21 cellular contexts compared by ENCODE assay signal in the genomic region with DNA sequence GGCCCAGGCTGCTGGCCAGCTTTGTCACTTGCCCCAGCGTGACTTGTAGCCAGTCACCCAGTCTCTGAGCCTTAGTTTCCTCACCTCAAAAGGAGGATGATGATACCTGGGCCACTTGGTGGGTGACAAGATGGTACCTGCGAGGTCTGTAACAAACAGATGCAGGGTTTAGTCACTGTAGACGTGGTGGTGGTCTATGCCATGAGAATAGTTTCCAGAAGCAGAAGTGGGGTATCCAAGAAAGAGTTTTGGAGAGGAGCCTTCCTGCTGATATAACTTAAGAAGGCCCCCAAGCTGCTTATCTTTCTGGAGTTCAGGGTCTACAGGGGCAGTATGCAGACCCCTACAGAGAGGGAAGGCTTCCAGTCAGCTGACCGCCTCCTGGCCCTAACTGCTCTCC. TPM values are rescaled to one million over a fixed set of nuclear protein-coding genes. Genes with fewer than 3 reads are reported as not detected.
DNase-seq lines count a peak whose midpoint lies in the region; ATAC-seq and TF ChIP-seq lines count a peak whose summit lies in the region.
"Had no signal": no experiment of that assay in that cellular context is flagged by ENCODE, and none has a peak within 500 bp of the region (broad histone marks: within the 10 kb centered on the region; RNA-seq: fewer than 3 reads in every experiment).

No MANE protein-coding gene starts in this region.

- no peak overlapping the region for H3K4me3 Mint-ChIP-seq in nephron progenitor cell
- no peak overlapping the region for H3K4me3 Mint-ChIP-seq in activated CD8-positive, alpha-beta T cell treated with anti-CD3 and anti-CD28 coated beads for 36 hours
- no peak overlapping the region for H3K4me3 Mint-ChIP-seq in activated CD4-positive, alpha-beta T cell treated with anti-CD3 and anti-CD28 coated beads, Interleukin-2, amount 10 ng/mL, durations not matched to agents 7 days and 5 days
- H3K4me3 Mint-ChIP-seq: H9 had no signal

- H3K27ac ChIP-seq in colonic mucosa (peak overlapping the region; percentile 66), gastroesophageal sphincter (peak overlapping the region; percentile 71 to 97 (median 94)), muscle layer of duodenum (ENCODE audit: low read length) (peak overlapping the region; percentile 72)

- CTCF ChIA-PET in activated CD8-positive, alpha-beta T cell treated with anti-CD3 and anti-CD28 coated beads for 36 hours (lab: Charles Lee): interaction anchor here (0.6 to 3.8 kb wide), 4 partner anchors 10 to 588 kb away, joined by 3 to 22 read pairs (median 4); no protein-coding TSS in a partner anchor
- CTCF ChIA-PET in activated CD4-positive, alpha-beta T cell treated with anti-CD3 and anti-CD28 coated beads, Interleukin-2, amount 10 ng/mL, durations not matched to agents 7 days and 5 days (lab: Charles Lee): interaction anchor here (1.3 to 1.8 kb wide), 2 partner anchors 10 to 11 kb away, joined by 3 to 6 read pairs; no protein-coding TSS in a partner anchor

- H3K4me1 ChIP-seq in colonic mucosa: peaks cover 3% of the 10 kb centered on the region
- H3K4me1 ChIP-seq in gastroesophageal sphincter: peaks cover 0 to 92% (median 21%) of the 10 kb centered on the region in 3 donors
- peaks cover 0 to 46% of the 10 kb centered on the region in 2 donors for H3K4me1 ChIP-seq in muscle layer of duodenum (ENCODE audit: control insufficient read depth in 1 of 2, insufficient read depth in 2 of 2, low read length in 2 of 2)

- peaks cover 41% of the 10 kb centered on the region for H3K4me1 Mint-ChIP-seq in nephron progenitor cell
- peaks cover 17% of the 10 kb centered on the region for H3K4me1 Mint-ChIP-seq in activated CD8-positive, alpha-beta T cell treated with anti-CD3 and anti-CD28 coated beads for 36 hours (ENCODE audit: low read depth)
- H3K4me1 Mint-ChIP-seq in activated CD4-positive, alpha-beta T cell treated with anti-CD3 and anti-CD28 coated beads, Interleukin-2, amount 10 ng/mL, durations not matched to agents 7 days and 5 days: peaks cover 27% of the 10 kb centered on the region

- WGBS in gastroesophageal sphincter (ENCODE audit: low coverage in 1 of 2), 2 donors: 69 to 75% methylated on average over 2 of the region's 4 CpGs

- no peak for ATAC-seq in gastroesophageal sphincter
- ATAC-seq in activated CD8-positive, alpha-beta T cell treated with anti-CD3 and anti-CD28 coated beads for 36 hours: no peak

- H3K36me3 ChIP-seq in colonic mucosa (no peaks in the 10 kb centered on the region), gastroesophageal sphincter (no peaks in the 10 kb centered on the region), muscle layer of duodenum (ENCODE audit: control insufficient read depth in 1 of 2, insufficient read depth in 2 of 2, low read length in 2 of 2) (no peaks in the 10 kb centered on the region)

- no peaks in the 10 kb centered on the region for H3K9me3 Mint-ChIP-seq in nephron progenitor cell
- H3K9me3 Mint-ChIP-seq in activated CD8-positive, alpha-beta T cell treated with anti-CD3 and anti-CD28 coated beads for 36 hours: no peaks in the 10 kb centered on the region
- no peaks in the 10 kb centered on the region for H3K9me3 Mint-ChIP-seq in activated CD4-positive, alpha-beta T cell treated with anti-CD3 and anti-CD28 coated beads, Interleukin-2, amount 10 ng/mL, durations not matched to agents 7 days and 5 days

- no peak overlapping the region for H3K4me3 ChIP-seq in colonic mucosa
- peak overlapping the region in 1 of 2 donors; percentile 85 for H3K4me3 ChIP-seq in gastroesophageal sphincter
- H3K4me3 ChIP-seq in muscle layer of duodenum (ENCODE audit: low read depth in 1 of 2, low read length in 2 of 2): no peak overlapping the region

- H3K27me3 Mint-ChIP-seq in nephron progenitor cell (ENCODE audit: low read depth, poor library complexity): peaks cover 94% of the 10 kb centered on the region
- H3K27me3 Mint-ChIP-seq in activated CD8-positive, alpha-beta T cell treated with anti-CD3 and anti-CD28 coated beads for 36 hours: peaks cover 64% of the 10 kb centered on the region
- H3K27me3 Mint-ChIP-seq in activated CD4-positive, alpha-beta T cell treated with anti-CD3 and anti-CD28 coated beads, Interleukin-2, amount 10 ng/mL, durations not matched to agents 7 days and 5 days: peaks cover 70% of the 10 kb centered on the region

- no peak overlapping the region for H3K27ac Mint-ChIP-seq in nephron progenitor cell
- no peak overlapping the region for H3K27ac Mint-ChIP-seq in activated CD8-positive, alpha-beta T cell treated with anti-CD3 and anti-CD28 coated beads for 36 hours
- no peak overlapping the region for H3K27ac Mint-ChIP-seq in activated CD4-positive, alpha-beta T cell treated with anti-CD3 and anti-CD28 coated beads, Interleukin-2, amount 10 ng/mL, durations not matched to agents 7 days and 5 days
- H3K27ac Mint-ChIP-seq: H9 had no signal

- intact Hi-C loops in colonic mucosa (cut with DNase I): no loop called here
- intact Hi-C loops in activated CD8-positive, alpha-beta T cell treated with anti-CD3 and anti-CD28 coated beads for 36 hours (cut with micrococcal nuclease): no loop called here

- peaks cover 87% of the 10 kb centered on the region for H3K27me3 ChIP-seq in colonic mucosa
- H3K27me3 ChIP-seq in gastroesophageal sphincter: peaks cover 62% of the 10 kb centered on the region
- H3K27me3 ChIP-seq in muscle layer of duodenum (ENCODE audit: low read depth, low read length): peaks cover 41% of the 10 kb centered on the region

- TF ChIP-seq POLR2A in gastroesophageal sphincter (IDR thresholded peaks at IDR 0.05): no peak

- DNase-seq in colonic mucosa: no peak
- DNase-seq in nephron progenitor cell: no peak
- DNase-seq in NCI-H2171 (lab: John Stamatoyannopoulos, UW): no peak
- DNase-seq in activated CD8-positive, alpha-beta T cell treated with anti-CD3 and anti-CD28 coated beads for 36 hours: no peak
- no peak for DNase-seq in activated CD4-positive, alpha-beta T cell treated with anti-CD3 and anti-CD28 coated beads, Interleukin-2, amount 10 ng/mL, durations not matched to agents 7 days and 5 days
- DNase-seq: ACHN, C1 segment of cervical spinal cord, DMS79 treated with DMSO at 0.1 percent for 48 hours, H9, NCI-H1048, NCI-H1436, NCI-H2029 treated with DMSO at 0.1 percent for 48 hours, NCI-H2171 treated with DMSO at 0.1 percent for 48 hours, NCI-H446 treated with DMSO at 0.1 percent for 48 hours, NCI-H774, OCI-M1, Right ventricle myocardium superior, SK-N-SH had no signal

- no peak overlapping the region for H3K9ac ChIP-seq in colonic mucosa (ENCODE audit: low read depth in 2 of 2, low read length in 2 of 2)
- H3K9ac ChIP-seq: SK-N-SH had no signal

- no peak for TF ChIP-seq EP300 in gastroesophageal sphincter (IDR thresholded peaks at IDR 0.05)

- TF ChIP-seq CTCF in colonic mucosa (IDR thresholded peaks at IDR 0.05) (no peak), gastroesophageal sphincter (IDR thresholded peaks at IDR 0.05) (no peak), nephron progenitor cell (IDR thresholded peaks at IDR 0.05) (no peak)
- no peak for TF ChIP-seq CTCF in activated CD8-positive, alpha-beta T cell treated with anti-CD3 and anti-CD28 coated beads for 36 hours (IDR thresholded peaks at IDR 0.05)

- POLR2A ChIA-PET in activated CD8-positive, alpha-beta T cell treated with anti-CD3 and anti-CD28 coated beads for 36 hours (lab: Charles Lee): no interaction called here
- POLR2A ChIA-PET in activated CD4-positive, alpha-beta T cell treated with anti-CD3 and anti-CD28 coated beads, Interleukin-2, amount 10 ng/mL, durations not matched to agents 7 days and 5 days (lab: Charles Lee): no interaction called here

- no peaks in the 10 kb centered on the region for H3K36me3 Mint-ChIP-seq in nephron progenitor cell (ENCODE audit: low read depth)
- H3K36me3 Mint-ChIP-seq in activated CD8-positive, alpha-beta T cell treated with anti-CD3 and anti-CD28 coated beads for 36 hours (ENCODE audit: low read depth): no peaks in the 10 kb centered on the region
- H3K36me3 Mint-ChIP-seq in activated CD4-positive, alpha-beta T cell treated with anti-CD3 and anti-CD28 coated beads, Interleukin-2, amount 10 ng/mL, durations not matched to agents 7 days and 5 days (ENCODE audit: low read depth): no peaks in the 10 kb centered on the region

- no peaks in the 10 kb centered on the region for H3K9me3 ChIP-seq in colonic mucosa
- no peaks in the 10 kb centered on the region for H3K9me3 ChIP-seq in gastroesophageal sphincter
- no peaks in the 10 kb centered on the region for H3K9me3 ChIP-seq in muscle layer of duodenum (ENCODE audit: control insufficient read depth in 1 of 2, low read length in 2 of 2)
- H3K9me3 ChIP-seq: SK-N-SH had no signal

RNA-seq across cellular contexts. Expression of a gene that starts 3.1 kb away (rescaled TPM):
- total RNA-seq in colonic mucosa: 1 to 10 TPM; 4.2 to 8.4 TPM
- 100 to 1,000 TPM in 2 of 4 donors, 10 to 100 TPM in 2; 41.7 to 154 (median 91.9) TPM for total RNA-seq in gastroesophageal sphincter
- total RNA-seq in activated CD8-positive, alpha-beta T cell treated with anti-CD3 and anti-CD28 coated beads for 36 hours: not detected
- total RNA-seq in activated CD4-positive, alpha-beta T cell treated with anti-CD3 and anti-CD28 coated beads, Interleukin-2, amount 10 ng/mL, durations not matched to agents 7 days and 5 days: not detected
- total RNA-seq: H9, HT-29 had no signal

Comparison
In these comparisons a context has a peak if more than half of its experiments do, and no peak if none do; other contexts are left out.
1. RNA of a gene that starts 3.1 kb away (total RNA-seq): 41.7 to 154 TPM in gastroesophageal sphincter and 4.2 to 8.4 TPM in colonic mucosa; not detected in activated CD8-positive, alpha-beta T cell treated with anti-CD3 and anti-CD28 coated beads for 36 hours and not detected in activated CD4-positive, alpha-beta T cell treated with anti-CD3 and anti-CD28 coated beads, Interleukin-2, amount 10 ng/mL, durations not matched to agents 7 days and 5 days; every median in the first group is over 4 times any median in the second.
2. Peak in every context shown above with its lines, with median percentiles within 50 percentile points of each other: H3K27ac ChIP-seq.